In the genomic region with DNA sequence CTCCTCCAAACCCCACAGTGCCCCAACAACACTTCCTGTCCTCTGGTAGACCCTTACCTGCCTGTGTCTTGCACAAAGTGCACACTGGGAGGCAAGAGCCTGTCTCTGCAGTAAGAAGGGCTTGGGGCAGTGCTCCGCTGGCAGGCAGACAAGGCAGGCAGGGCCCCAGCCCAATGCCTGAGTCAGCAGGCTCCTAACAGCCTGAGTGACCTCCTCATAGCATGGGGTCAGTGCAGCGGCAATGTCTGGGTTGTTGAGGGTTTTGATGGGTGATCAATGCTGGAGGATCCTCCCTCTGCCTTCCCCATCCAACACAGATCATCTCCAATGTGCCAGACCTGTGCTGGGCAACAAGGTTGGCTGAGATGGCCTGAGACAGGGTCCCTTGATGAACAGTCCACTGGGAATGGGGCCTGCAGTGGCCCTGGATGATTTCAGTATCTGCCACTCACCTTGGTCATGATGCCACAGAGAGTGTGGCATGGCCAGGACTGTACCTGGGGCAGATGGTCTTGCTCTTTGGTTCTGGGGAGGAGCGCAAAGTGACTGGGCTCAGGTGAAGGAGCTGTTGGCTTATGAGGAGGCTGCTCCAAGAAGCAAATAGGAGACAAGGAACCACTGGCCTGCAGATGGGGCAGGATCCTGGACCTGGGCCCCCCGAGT, we compare ENCODE assay signal across 16 cellular contexts. TPM values are rescaled to one million over a fixed set of nuclear protein-coding genes. Genes with fewer than 3 reads are reported as not detected.
DNase-seq lines count a peak whose midpoint lies in the region; ATAC-seq and TF ChIP-seq lines count a peak whose summit lies in the region.
"Had no signal": no experiment of that assay in that cellular context is flagged by ENCODE, and none has a peak within 500 bp of the region (broad histone marks: within the 10 kb centered on the region; RNA-seq: fewer than 3 reads in every experiment).

No MANE protein-coding gene starts in this region.

- H3K4me1 ChIP-seq in CD8-positive, alpha-beta T cell (ENCODE audit: insufficient read depth, low read length) = no peaks in the 10 kb centered on the region
- H3K4me1 ChIP-seq in IMR-90 (ENCODE audit: control insufficient read depth, insufficient read depth, low read length) (peaks cover 55% of the 10 kb centered on the region), mesenchymal stem cell (ENCODE audit: control insufficient read depth, insufficient read depth, low read depth, low read length) (peaks cover 62% of the 10 kb centered on the region)
- H3K4me1 ChIP-seq: HAP-1, prostate gland had no signal

- H3K36me3 ChIP-seq in CD8-positive, alpha-beta T cell (ENCODE audit: insufficient read depth, low read length) = peaks cover 1% of the 10 kb centered on the region
- H3K36me3 ChIP-seq in IMR-90 (ENCODE audit: control insufficient read depth, insufficient read depth, low read length) = peaks cover 15% of the 10 kb centered on the region
- peaks cover 18 to 44% of the 10 kb centered on the region in 2 experiments for H3K36me3 ChIP-seq in mesenchymal stem cell (ENCODE audit: control insufficient read depth in 1 of 2, insufficient read depth in 2 of 2, low read depth in 1 of 2, low read length in 2 of 2)
- H3K36me3 ChIP-seq: prostate gland had no signal

- H3K9me3 Mint-ChIP-seq in CD8-positive, alpha-beta T cell = no peaks in the 10 kb centered on the region

- peak overlapping the region; percentile 48; the same call in 2 of the 3 replicates for H2BK15ac ChIP-seq in IMR-90 (ENCODE audit: low read depth, low read length)
- peak overlapping the region; percentile 17 for H2BK15ac ChIP-seq in mesenchymal stem cell (ENCODE audit: low read depth, poor library complexity, severe bottlenecking)

- H3K14ac ChIP-seq in IMR-90 (replicated peaks; ENCODE audit: low read depth, low read length) (peak overlapping the region; percentile 95), mesenchymal stem cell (ENCODE audit: low read length in 2 of 2) (peak overlapping the region in 1 of 2 experiments; percentile 39)

- H3K56ac ChIP-seq in IMR-90 (ENCODE audit: extremely low read depth, insufficient read depth, low read length) = no peak overlapping the region

- H3K4ac ChIP-seq in IMR-90 (ENCODE audit: low read depth, low read length) (peak overlapping the region; percentile 92), mesenchymal stem cell (ENCODE audit: low read depth in 1 of 2, low read length in 2 of 2) (no peak overlapping the region)

- no peak for TF ChIP-seq CTCF in CD8-positive, alpha-beta T cell (IDR thresholded peaks at IDR 0.05)
- no peak for TF ChIP-seq CTCF in IMR-90 (conservative IDR thresholded peaks at IDR 0.05; ENCODE audit: low read depth, low read length)

- H4K20me1 ChIP-seq in IMR-90 (ENCODE audit: insufficient read depth, low read length) = peaks cover 9% of the 10 kb centered on the region; the same call in 1 of the 2 replicates

- H3K23ac ChIP-seq in IMR-90 (ENCODE audit: low read depth, low read length) = peak overlapping the region; percentile 58; the same call in 1 of the 2 replicates
- H3K23ac ChIP-seq in mesenchymal stem cell (ENCODE audit: low read length in 2 of 2) = peak overlapping the region in 1 of 2 experiments; percentile 6

- CTCF ChIA-PET in CD8-positive, alpha-beta T cell (lab: Charles Lee) = no interaction called here
- CTCF ChIA-PET in IMR-90 (lab: Yijun Ruan, JAX) = no interaction called here

- no peak for ATAC-seq in CD8-positive, alpha-beta T cell
- ATAC-seq in IMR-90 (ENCODE audit: low read depth) (0 out of 2 replicates have a peak, but pooled peaks have one; percentile 10), HG03280 (IDR thresholded peaks at IDR 0.05; ENCODE audit: unreplicated experiment) (no peak)
- ATAC-seq: HepG2 had no signal

- H3K27ac ChIP-seq in CD8-positive, alpha-beta T cell (ENCODE audit: low read depth, low read length) = no peak overlapping the region
- peak overlapping the region; percentile 5; the same call in 1 of the 2 replicates for H3K27ac ChIP-seq in IMR-90 (ENCODE audit: insufficient read depth, low read length)
- peak overlapping the region; percentile 3 for H3K27ac ChIP-seq in cingulate gyrus (ENCODE audit: low read depth, low read length)
- H3K27ac ChIP-seq in mesenchymal stem cell (ENCODE audit: low read length, poor library complexity, severe bottlenecking) = no peak overlapping the region
- H3K27ac ChIP-seq: prostate gland had no signal

- peaks cover 37% of the 10 kb centered on the region for H3K36me3 Mint-ChIP-seq in CD8-positive, alpha-beta T cell

- no peak overlapping the region for H3K4me2 ChIP-seq in IMR-90 (ENCODE audit: low read depth, low read length)
- H3K4me2 ChIP-seq in mesenchymal stem cell (ENCODE audit: low read length, poor library complexity, severe bottlenecking) = no peak overlapping the region

- H2AK5ac ChIP-seq in IMR-90 (ENCODE audit: low read depth, low read length) (peak overlapping the region; percentile 99), mesenchymal stem cell (ENCODE audit: low read length, severe bottlenecking) (peak overlapping the region; percentile 7)

- peaks cover 85% of the 10 kb centered on the region for H3K9me1 ChIP-seq in IMR-90 (ENCODE audit: insufficient read depth, low read length)

- no peak overlapping the region for H3K4me3 Mint-ChIP-seq in CD8-positive, alpha-beta T cell
- H3K4me3 Mint-ChIP-seq: B cell had no signal

- H3K9me3 ChIP-seq in CD8-positive, alpha-beta T cell (ENCODE audit: low read length) = no peaks in the 10 kb centered on the region
- H3K9me3 ChIP-seq in IMR-90 (ENCODE audit: control insufficient read depth, insufficient read depth, low read length) (no peaks in the 10 kb centered on the region), mesenchymal stem cell (ENCODE audit: control insufficient read depth, low read length) (no peaks in the 10 kb centered on the region)
- H3K9me3 ChIP-seq: HAP-1, prostate gland had no signal

- H2AK9ac ChIP-seq in IMR-90 (replicated peaks; ENCODE audit: low read depth, low read length, poor library complexity) = peak overlapping the region; percentile 79

- POLR2A ChIA-PET in CD8-positive, alpha-beta T cell (lab: Charles Lee) = no interaction called here
- POLR2A ChIA-PET in IMR-90 (lab: Charles Lee; ENCODE audit: unreplicated experiment) = no interaction called here

- H3K79me1 ChIP-seq in IMR-90 (ENCODE audit: low read depth in 1 of 2, low read length in 2 of 2) (peaks cover 0 to 63% of the 10 kb centered on the region in 2 experiments; a peak in 2 of 4 replicates), mesenchymal stem cell (replicated peaks; ENCODE audit: low read length, poor library complexity, severe bottlenecking) (peaks cover 17% of the 10 kb centered on the region)

- H2BK5ac ChIP-seq in IMR-90 (ENCODE audit: low read depth, low read length, poor library complexity, severe bottlenecking) (peak overlapping the region; percentile 77), mesenchymal stem cell (ENCODE audit: low read depth, low read length, poor library complexity, severe bottlenecking) (no peak overlapping the region)

- peak overlapping the region; percentile 91 for H2BK20ac ChIP-seq in IMR-90 (ENCODE audit: low read depth, low read length)

- peak overlapping the region; percentile 19; the same call in 1 of the 2 replicates for H4K5ac ChIP-seq in IMR-90 (ENCODE audit: low read depth, low read length)

- BruUV-seq in IMR-90 (replicated peaks; lab: Mats Ljungman, UMichigan) = no TSS peak

- H3K18ac ChIP-seq in IMR-90 (ENCODE audit: low read depth, low read length) (peak overlapping the region; percentile 27; the same call in 1 of the 2 replicates), mesenchymal stem cell (ENCODE audit: low read depth in 1 of 2, low read length in 2 of 2) (peak overlapping the region in 1 of 2 experiments; percentile 84)

- H3K4me1 Mint-ChIP-seq in CD8-positive, alpha-beta T cell (ENCODE audit: low read depth) = peaks cover 5% of the 10 kb centered on the region

- H2AFZ ChIP-seq in IMR-90 (replicated peaks; ENCODE audit: low read length, poor library complexity) (peak overlapping the region; percentile 16), mesenchymal stem cell (ENCODE audit: low read depth, low read length) (no peak overlapping the region)

- dilution Hi-C loops in IMR-90 (cut with HindIII; ENCODE audit: low sequenced_read_pairs, unreplicated experiment) = no loop called here

- no peaks in the 10 kb centered on the region for H3K27me3 Mint-ChIP-seq in CD8-positive, alpha-beta T cell (ENCODE audit: low read depth)
- H3K27me3 Mint-ChIP-seq: B cell had no signal

- peak overlapping the region; percentile 95 for H2BK120ac ChIP-seq in IMR-90 (ENCODE audit: low read depth, low read length)
- no peak overlapping the region for H2BK120ac ChIP-seq in mesenchymal stem cell (ENCODE audit: low read depth, low read length)

- WGBS in IMR-90 (ENCODE audit: extremely low coverage in 2 of 2, insufficient read length in 1 of 2), 2 experiments = no CpG with 5 or more reads among the region's 4 CpGs
- 71% methylated on average over 4 of the region's 4 CpGs for WGBS in mesenchymal stem cell

- H3K27ac Mint-ChIP-seq in CD8-positive, alpha-beta T cell = peak overlapping the region; percentile 55

- no peaks in the 10 kb centered on the region for H3K27me3 ChIP-seq in CD8-positive, alpha-beta T cell (ENCODE audit: insufficient read depth, low read length)
- no peaks in the 10 kb centered on the region for H3K27me3 ChIP-seq in IMR-90 (ENCODE audit: control insufficient read depth, insufficient read depth, low read length)
- H3K27me3 ChIP-seq in mesenchymal stem cell (ENCODE audit: control insufficient read depth in 1 of 2, insufficient read depth in 1 of 2, low read length in 2 of 2) = no peaks in the 10 kb centered on the region

- DNase-seq in CD8-positive, alpha-beta T cell = peak in 1 of 7 experiments; percentile 43
- peak; percentile 38 for DNase-seq in IMR-90
- DNase-seq in mesenchymal stem cell = peak; percentile 62
- DNase-seq in NCI-H1694 (lab: John Stamatoyannopoulos, UW) = no peak
- no peak for DNase-seq in Kasumi-1 (lab: John Stamatoyannopoulos, UW)
- no peak for DNase-seq in DMS53 treated with DMSO at 0.1 percent for 48 hours (lab: John Stamatoyannopoulos, UW; ENCODE audit: unreplicated experiment)
- DNase-seq: NCI-H146; NCI-H524 treated with DMSO at 0.1 percent for 48 hours; SHP77; stimulated activated CD4-positive, alpha-beta T cell treated with anti-CD3 and anti-CD28 coated beads, Interleukin-2, amount 100 ng/mL, for 24 hours had no signal

- intact Hi-C loops in CD8-positive, alpha-beta T cell (cut with DNase I, micrococcal nuclease) = no loop called here
- intact Hi-C loops in IMR-90 (cut with micrococcal nuclease) = no loop called here

- H3K9ac ChIP-seq in IMR-90 (ENCODE audit: low read depth, low read length) = no peak overlapping the region
- no peak overlapping the region for H3K9ac ChIP-seq in mesenchymal stem cell (ENCODE audit: low read length)

- TF ChIP-seq POLR2A in IMR-90 (IDR thresholded peaks at IDR 0.05; ENCODE audit: low read depth, low read length) = no peak

- H3K4me3 ChIP-seq in CD8-positive, alpha-beta T cell (ENCODE audit: low read depth, low read length) = no peak overlapping the region
- H3K4me3 ChIP-seq in IMR-90 (ENCODE audit: insufficient read depth, low read depth, low read length) = no peak overlapping the region
- H3K4me3 ChIP-seq in mesenchymal stem cell (ENCODE audit: insufficient read depth in 1 of 2, low read depth in 1 of 2, low read length in 2 of 2) = no peak overlapping the region
- H3K4me3 ChIP-seq: HAP-1, prostate gland had no signal

- H2BK12ac ChIP-seq in mesenchymal stem cell (ENCODE audit: low read length in 2 of 2) = peak overlapping the region in 1 of 2 experiments; percentile 67

- H4K8ac ChIP-seq in IMR-90 (ENCODE audit: low read depth in 2 of 2, low read length in 2 of 2) (peak overlapping the region; percentile 22 to 87), mesenchymal stem cell (ENCODE audit: low read length) (no peak overlapping the region)

- in situ Hi-C loops in IMR-90 (cut with MboI; ENCODE audit: low sequenced_read_pairs) = no loop called here

- peak overlapping the region; percentile 84 for H4K91ac ChIP-seq in IMR-90 (ENCODE audit: insufficient read depth, low read depth, low read length)
- no peak overlapping the region for H4K91ac ChIP-seq in mesenchymal stem cell (ENCODE audit: low read length)

- TF ChIP-seq RAD21 in IMR-90 (IDR thresholded peaks at IDR 0.05; ENCODE audit: low read length) = no peak

RNA-seq across cellular contexts. Expression of a gene that starts 55.6 kb away (rescaled TPM):
- not detected for total RNA-seq in CD8-positive, alpha-beta T cell
- 0.18 and 0.28 TPM in 2 replicates for total RNA-seq in IMR-90 (2012; rRNA removed)
- polyA plus RNA-seq in IMR-90 (2012; rRNA removed) = 0.14 and 0.36 TPM in 2 replicates
- polyA plus RNA-seq in IMR-90 (2012; cell fraction: cytosol; rRNA removed) = 0.11 and 0.74 TPM in 2 replicates
- polyA plus RNA-seq in IMR-90 (2012; cell fraction: nucleus; rRNA removed; ENCODE audit: low replicate concordance) = 0.57 and 1.0 TPM in 2 replicates
- 0.04 TPM for polyA plus RNA-seq in mesenchymal stem cell (2013, experiment 1 of 2)
- polyA plus RNA-seq in mesenchymal stem cell (2013, experiment 2 of 2) = 0.12 TPM
- total RNA-seq: B cell had no signal

Comparison
In these comparisons a context has a peak if more than half of its experiments do, and no peak if none do; other contexts are left out.
1. DNase-seq: peak in IMR-90 (single experiment) and mesenchymal stem cell (single experiment); none in NCI-H1694 (single experiment), Kasumi-1 (0 of 2) and DMS53 treated with DMSO at 0.1 percent for 48 hours (single experiment).
2. H3K27ac ChIP-seq: peak in IMR-90 (single experiment) and cingulate gyrus (single experiment); none in CD8-positive, alpha-beta T cell (single experiment) and mesenchymal stem cell (single experiment).